Comparison of ENCODE assay signal across 11 cellular contexts in the genomic region with DNA sequence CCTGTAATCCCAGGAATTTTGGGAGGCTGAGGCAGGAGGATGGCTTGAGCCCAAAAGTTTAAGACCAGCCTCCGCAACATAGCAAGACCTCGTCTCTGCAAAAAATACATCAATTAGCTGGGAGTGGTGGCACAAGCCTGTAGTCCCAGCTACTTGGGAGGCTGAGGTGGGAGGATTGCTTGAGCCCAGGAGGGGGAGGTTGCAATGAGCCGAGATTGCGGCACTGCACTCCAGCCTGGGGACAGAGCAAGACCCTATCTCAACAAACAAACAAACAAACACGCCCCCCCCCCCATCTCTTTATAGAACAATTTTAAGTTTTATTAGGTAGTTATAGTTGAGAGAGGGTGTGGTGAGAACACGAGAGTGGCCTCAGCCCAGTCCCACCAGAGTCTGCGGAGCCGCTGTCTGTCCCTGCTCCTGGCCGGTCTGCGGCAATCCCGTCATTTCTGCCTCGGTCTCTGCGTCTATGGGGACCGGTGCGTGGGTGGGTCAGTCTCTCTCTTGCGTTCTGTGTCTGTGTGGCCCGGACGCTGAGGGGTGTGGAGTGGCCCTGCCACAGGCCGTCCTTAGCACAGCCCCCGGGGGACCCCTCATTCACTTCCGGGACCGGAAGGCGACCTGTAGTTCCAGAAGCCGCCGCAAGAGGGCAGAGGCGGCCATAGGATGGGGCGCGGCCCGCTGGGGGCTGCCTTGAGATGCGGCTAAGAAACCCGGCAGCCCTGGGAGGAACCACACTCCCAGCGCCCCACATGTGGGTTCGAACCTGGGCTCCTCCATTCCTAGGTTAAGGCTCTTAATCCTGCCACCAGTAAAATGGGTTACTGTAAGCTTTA. TPM values are rescaled to one million over a fixed set of nuclear protein-coding genes. Genes with fewer than 3 reads are reported as not detected.
A peak's percentile ranks its signal among the peaks of the same experiment; 100 is the strongest.
DNase-seq lines count a peak whose midpoint lies in the region; ATAC-seq and TF ChIP-seq lines count a peak whose summit lies in the region.
"Not testable (repeated sequence)": the region's sequence is repeated elsewhere in the genome, so short reads cannot be mapped to it uniquely, and the experiment has no call there.
"Had no signal": no experiment of that assay in that cellular context is flagged by ENCODE, and none has a peak within 500 bp of the region (broad histone marks: within the 10 kb centered on the region; RNA-seq: fewer than 3 reads in every experiment).

No MANE protein-coding gene starts in this region.

- H3K27me3 Mint-ChIP-seq in activated naive CD8-positive, alpha-beta T cell treated with anti-CD3 and anti-CD28 coated beads, Interleukin-2, amount 50 U/mL, for 24 hours = not testable (repeated sequence)

- not testable (repeated sequence) for H3K9me3 ChIP-seq in right lobe of liver, upper lobe of left lung

- H3K27ac ChIP-seq in right lobe of liver, upper lobe of left lung: not testable (repeated sequence)

- not testable (repeated sequence) for TF ChIP-seq POLR2A in right lobe of liver (IDR thresholded peaks at IDR 0.05); upper lobe of left lung (IDR thresholded peaks at IDR 0.05)

- H3K4me1 ChIP-seq in right lobe of liver, upper lobe of left lung: not testable (repeated sequence)

- H3K4me1 Mint-ChIP-seq in activated naive CD8-positive, alpha-beta T cell treated with anti-CD3 and anti-CD28 coated beads, Interleukin-2, amount 50 U/mL, for 24 hours = not testable (repeated sequence)

- not testable (repeated sequence) for H3K36me3 ChIP-seq in right lobe of liver, upper lobe of left lung

- not testable (repeated sequence) for H3K4me3 Mint-ChIP-seq in activated naive CD8-positive, alpha-beta T cell treated with anti-CD3 and anti-CD28 coated beads, Interleukin-2, amount 50 U/mL, for 24 hours

- not testable (repeated sequence) for TF ChIP-seq CTCF in right lobe of liver (IDR thresholded peaks at IDR 0.05); upper lobe of left lung (IDR thresholded peaks at IDR 0.05)

- H3K36me3 Mint-ChIP-seq in activated naive CD8-positive, alpha-beta T cell treated with anti-CD3 and anti-CD28 coated beads, Interleukin-2, amount 50 U/mL, for 24 hours (ENCODE audit: low read depth) = not testable (repeated sequence)

- not testable (repeated sequence) for DNase-seq in activated naive CD8-positive, alpha-beta T cell treated with anti-CD3 and anti-CD28 coated beads, Interleukin-2, amount 50 U/mL, for 24 hours; right lobe of liver; upper lobe of left lung

- not testable (repeated sequence) for H3K4me3 ChIP-seq in right lobe of liver, upper lobe of left lung

- not testable (repeated sequence) for H3K27ac Mint-ChIP-seq in activated naive CD8-positive, alpha-beta T cell treated with anti-CD3 and anti-CD28 coated beads, Interleukin-2, amount 50 U/mL, for 24 hours

- intact Hi-C loops in right lobe of liver (cut with DNase I) = not testable (repeated sequence)

- not testable (repeated sequence) for H3K27me3 ChIP-seq in right lobe of liver, upper lobe of left lung

- not testable (repeated sequence) for TF ChIP-seq EP300 in upper lobe of left lung (IDR thresholded peaks at IDR 0.05)

- not testable (repeated sequence) for H3K9me3 Mint-ChIP-seq in activated naive CD8-positive, alpha-beta T cell treated with anti-CD3 and anti-CD28 coated beads, Interleukin-2, amount 50 U/mL, for 24 hours

- WGBS in right lobe of liver (ENCODE audit: insufficient coverage, low coverage, low lambda C conversion rate, missing lambda C conversion rate) = no CpG with 5 or more reads among the region's 33 CpGs
- WGBS in upper lobe of left lung, 2 donors = no CpG with 5 or more reads among the region's 33 CpGs

- ATAC-seq in GM18861 (IDR thresholded peaks at IDR 0.05; ENCODE audit: unreplicated experiment) (peak; percentile 90), GM19467 (IDR thresholded peaks at IDR 0.05; ENCODE audit: unreplicated experiment) (peak; percentile 89), HG02588 (IDR thresholded peaks at IDR 0.05; ENCODE audit: unreplicated experiment) (peak; percentile 81), HG03064 (IDR thresholded peaks at IDR 0.05; ENCODE audit: low read depth, unreplicated experiment) (peak; percentile 77), HG03571 (IDR thresholded peaks at IDR 0.05; ENCODE audit: unreplicated experiment) (peak; percentile 83), right lobe of liver (peak; percentile 97 to 99 (median 98)), upper lobe of left lung (ENCODE audit: low FRiP score in 2 of 2) (peak; percentile 97 to 99)
- ATAC-seq in activated naive CD8-positive, alpha-beta T cell treated with anti-CD3 and anti-CD28 coated beads, Interleukin-2, amount 50 U/mL, for 24 hours = peak; percentile 97

RNA-seq across cellular contexts. Expression of gene GRAPL, which starts 53.9 kb away (rescaled TPM):
- total RNA-seq in right lobe of liver = 1 to 10 TPM in 4 of 6 experiments, under 1 TPM in 2; 0.68 to 9.2 (median 2.2) TPM
- 10 to 100 TPM in 1 of 6 donors, 1 to 10 TPM in 5; 2.3 to 17.2 (median 5.0) TPM for total RNA-seq in upper lobe of left lung
- total RNA-seq: hepatocyte, kidney epithelial cell, MCF 10A had no signal

RNA-seq across cellular contexts. Expression of gene EPN2, which starts 55.9 kb away (rescaled TPM):
- 10 to 100 TPM in 4 of 6 experiments, 1 to 10 TPM in 2; 6.6 to 18.1 (median 11.4) TPM for total RNA-seq in right lobe of liver
- total RNA-seq in upper lobe of left lung = 10 to 100 TPM; 26.3 to 64.5 (median 47.9) TPM
